In genomic region chr4:107862658-107863057, GRCh38 we compare ENCODE assay signal across 9 cellular contexts.
A peak's percentile ranks its signal among the peaks of the same experiment; 100 is the strongest.
DNase-seq lines count a peak whose midpoint lies in the region; ATAC-seq and TF ChIP-seq lines count a peak whose summit lies in the region.
"Had no signal": no experiment of that assay in that cellular context is flagged by ENCODE, and none has a peak within 500 bp of the region (broad histone marks: within the 10 kb centered on the region; RNA-seq: fewer than 3 reads in every experiment).

No MANE protein-coding gene starts in this region.

- no peaks in the 10 kb centered on the region for H3K36me3 Mint-ChIP-seq in stimulated activated effector memory CD8-positive, alpha-beta T cell treated with anti-CD3 and anti-CD28 coated beads, Interleukin-12 subunit alpha, Interleukin-12 subunit beta, amount 100 ng/mL, for 72 hours

- peak overlapping the region; percentile 45 for H3K27ac Mint-ChIP-seq in stimulated activated effector memory CD8-positive, alpha-beta T cell treated with anti-CD3 and anti-CD28 coated beads, Interleukin-12 subunit alpha, Interleukin-12 subunit beta, amount 100 ng/mL, for 72 hours

- H3K9me3 Mint-ChIP-seq in stimulated activated effector memory CD8-positive, alpha-beta T cell treated with anti-CD3 and anti-CD28 coated beads, Interleukin-12 subunit alpha, Interleukin-12 subunit beta, amount 100 ng/mL, for 72 hours = no peaks in the 10 kb centered on the region

- no peak overlapping the region for H3K4me3 ChIP-seq in fibroblast of pulmonary artery (replicated peaks; ENCODE audit: low read depth, low read length)

- peak; percentile 83 for ATAC-seq in stimulated activated effector memory CD8-positive, alpha-beta T cell treated with anti-CD3 and anti-CD28 coated beads, Interleukin-12 subunit alpha, Interleukin-12 subunit beta, amount 100 ng/mL, for 72 hours

- H3K4me1 Mint-ChIP-seq in stimulated activated effector memory CD8-positive, alpha-beta T cell treated with anti-CD3 and anti-CD28 coated beads, Interleukin-12 subunit alpha, Interleukin-12 subunit beta, amount 100 ng/mL, for 72 hours = no peaks in the 10 kb centered on the region

- peak; percentile 16 for DNase-seq in activated CD4-positive, alpha-beta T cell treated with anti-CD3 and anti-CD28 coated beads for 48 hours
- DNase-seq in activated CD4-positive, alpha-beta T cell treated with anti-CD3 and anti-CD28 coated beads, Interleukin-2, amount 50 U/mL, for 4 hours = no peak
- DNase-seq in RKO (ENCODE audit: low spot score) (peak; percentile 85), fibroblast of pulmonary artery (ENCODE audit: low read depth) (peak; percentile 87), NOMO-1 treated with dmso at 0.1 percent for 144 hours (lab: John Stamatoyannopoulos, UW; ENCODE audit: unreplicated experiment) (no peak), activated gamma-delta T cell (lab: John Stamatoyannopoulos, UW) (no peak), cerebellar cortex (ENCODE audit: low spot score) (no peak)
- no peak for DNase-seq in stimulated activated effector memory CD8-positive, alpha-beta T cell treated with anti-CD3 and anti-CD28 coated beads, Interleukin-12 subunit alpha, Interleukin-12 subunit beta, amount 100 ng/mL, for 72 hours (ENCODE audit: low spot score in 2 of 2)
- DNase-seq: BE2C had no signal

- no peak for TF ChIP-seq CTCF in fibroblast of pulmonary artery (IDR thresholded peaks at IDR 0.05; ENCODE audit: low read length, missing control alignments)

- H3K4me3 Mint-ChIP-seq in stimulated activated effector memory CD8-positive, alpha-beta T cell treated with anti-CD3 and anti-CD28 coated beads, Interleukin-12 subunit alpha, Interleukin-12 subunit beta, amount 100 ng/mL, for 72 hours = no peak overlapping the region

Comparison
In these comparisons a context has a peak if more than half of its experiments do, and no peak if none do; other contexts are left out.
1. DNase-seq: peak in activated CD4-positive, alpha-beta T cell treated with anti-CD3 and anti-CD28 coated beads for 48 hours (single experiment), RKO (single experiment) and fibroblast of pulmonary artery (single experiment); none in activated CD4-positive, alpha-beta T cell treated with anti-CD3 and anti-CD28 coated beads, Interleukin-2, amount 50 U/mL, for 4 hours (0 of 2), stimulated activated effector memory CD8-positive, alpha-beta T cell treated with anti-CD3 and anti-CD28 coated beads, Interleukin-12 subunit alpha, Interleukin-12 subunit beta, amount 100 ng/mL, for 72 hours (0 of 2), NOMO-1 treated with dmso at 0.1 percent for 144 hours (single experiment), activated gamma-delta T cell (single experiment) and cerebellar cortex (single experiment).